ENCODE assay signal across 1 cellular context in the genomic region with DNA sequence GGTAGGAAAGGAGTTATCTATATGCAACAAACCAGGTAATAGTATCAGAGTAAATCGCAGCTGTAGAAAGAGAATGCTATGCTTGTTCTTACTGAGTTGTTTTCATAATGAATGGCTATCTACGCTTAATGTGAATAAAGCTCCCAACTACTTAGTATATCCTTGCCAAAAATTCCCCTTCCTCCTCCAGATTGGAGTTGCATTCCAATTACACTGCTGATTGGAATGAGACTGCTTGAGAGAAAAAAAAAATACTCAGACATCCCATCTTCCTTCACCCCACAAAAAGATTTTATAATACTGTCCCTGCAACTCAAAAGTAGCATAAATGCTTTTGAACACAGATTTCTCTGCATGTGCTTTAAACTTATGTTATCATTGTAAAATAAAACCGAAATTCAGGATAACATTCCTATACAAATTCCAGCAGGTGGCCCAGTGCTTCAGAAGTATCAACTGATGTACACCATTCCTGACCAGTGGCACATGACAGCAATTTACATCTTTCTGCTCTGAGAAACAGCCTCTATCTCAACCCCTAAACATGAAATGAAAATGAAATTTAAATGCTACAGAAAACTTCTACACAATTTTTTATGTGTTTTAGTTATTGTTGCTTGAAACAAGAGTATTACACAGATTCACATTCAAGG.
TF ChIP-seq lines count a peak whose summit lies in the region.

No MANE protein-coding gene starts in this region.

TF ChIP-seq in HepG2, 621 proteins besides CTCF, POLR2A, EP300 and RAD21 (continued from another document):
- TF ChIP-seq DR1 (CRISPR knock-in tag; IDR thresholded peaks at IDR 0.05), result no peak
